15 cellular contexts compared by ENCODE assay signal in the genomic region with DNA sequence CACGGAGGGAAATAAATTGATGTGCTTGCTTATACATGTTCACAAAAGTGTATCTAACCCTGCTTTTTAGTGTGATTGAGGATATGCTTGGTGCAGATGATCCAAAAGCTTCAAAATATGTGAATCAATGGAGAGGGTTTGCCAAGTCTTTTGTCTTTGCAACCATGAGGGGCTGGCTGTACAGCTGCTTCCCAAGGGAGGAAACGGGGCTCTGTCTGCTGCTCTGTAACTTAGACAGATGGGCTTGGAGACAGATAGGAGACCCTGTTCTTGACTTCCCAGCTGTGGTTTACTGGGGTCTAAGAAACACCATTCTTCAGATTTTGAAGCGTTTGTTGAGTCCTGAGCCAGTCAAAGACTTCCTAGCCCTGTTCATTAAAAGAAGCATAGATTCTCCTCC.
"Had no signal": no experiment of that assay in that cellular context is flagged by ENCODE, and none has a peak within 500 bp of the region (broad histone marks: within the 10 kb centered on the region; RNA-seq: fewer than 3 reads in every experiment).

No MANE protein-coding gene starts in this region.

- H3K4me1 Mint-ChIP-seq: central memory CD8-positive, alpha-beta T cell; immature natural killer cell had no signal

- DNase-seq: activated CD4-positive, alpha-beta T cell treated with anti-CD3 and anti-CD28 coated beads for 1 hour; activated effector memory CD4-positive, alpha-beta T cell treated with anti-CD3 and anti-CD28 coated beads, Interleukin-2, amount 50 U/mL, for 16 hours; activated naive CD4-positive, alpha-beta T cell treated with anti-CD3 and anti-CD28 coated beads, Interleukin-2, amount 50 U/mL, for 16 hours; activated T-cell treated with anti-CD3 and anti-CD28 coated beads, Interleukin-2, amount 50 U/mL, for 72 hours; aorta; colonic mucosa; immature natural killer cell; kidney glomerular epithelial cell; left ventricle myocardium inferior; mammary epithelial cell; stimulated activated CD4-positive, alpha-beta T cell treated with anti-CD3 and anti-CD28 coated beads, Interleukin-2, amount 100 ng/mL, for 24 hours; stimulated activated naive CD8-positive, alpha-beta T cell treated with anti-CD3 and anti-CD28 coated beads, Interleukin-15, Interleukin-2, amounts not matched to agents 100 U/mL and 50 U/mL, for 24 hours; transverse colon had no signal

- H3K9me3 Mint-ChIP-seq: activated T-cell treated with anti-CD3 and anti-CD28 coated beads, Interleukin-2, amount 50 U/mL, for 72 hours; central memory CD8-positive, alpha-beta T cell; neural progenitor cell had no signal

- ATAC-seq: activated T-cell treated with anti-CD3 and anti-CD28 coated beads, Interleukin-2, amount 50 U/mL, for 72 hours; stimulated activated naive CD8-positive, alpha-beta T cell treated with anti-CD3 and anti-CD28 coated beads, Interleukin-15, Interleukin-2, amounts not matched to agents 100 U/mL and 50 U/mL, for 24 hours had no signal

- H3K36me3 Mint-ChIP-seq: immature natural killer cell had no signal

- H3K27ac Mint-ChIP-seq: activated T-cell treated with anti-CD3 and anti-CD28 coated beads, Interleukin-2, amount 50 U/mL, for 72 hours; immature natural killer cell; neural progenitor cell had no signal

- H3K4me3 Mint-ChIP-seq: activated T-cell treated with anti-CD3 and anti-CD28 coated beads, Interleukin-2, amount 50 U/mL, for 72 hours; central memory CD8-positive, alpha-beta T cell; immature natural killer cell; neural progenitor cell had no signal
